17 cellular contexts compared by ENCODE assay signal in genomic region chr11:26028294-26028954, GRCh38.
A peak's percentile ranks its signal among the peaks of the same experiment; 100 is the strongest.
DNase-seq lines count a peak whose midpoint lies in the region; ATAC-seq, FAIRE-seq and TF ChIP-seq lines count a peak whose summit lies in the region.
"Had no signal": no experiment of that assay in that cellular context is flagged by ENCODE, and none has a peak within 500 bp of the region (broad histone marks: within the 10 kb centered on the region; RNA-seq: fewer than 3 reads in every experiment).

No MANE protein-coding gene starts in this region.

- no peak overlapping the region for H3K9ac ChIP-seq in MM.1S (ENCODE audit: low read length)

- H3K4me2 ChIP-seq in MM.1S (ENCODE audit: low read depth, low read length): no peak overlapping the region

- no peaks in the 10 kb centered on the region for H3K36me3 ChIP-seq in MM.1S (replicated peaks; ENCODE audit: insufficient read depth, low read length)
- H3K36me3 ChIP-seq in stomach: no peaks in the 10 kb centered on the region

- H3K4me1 ChIP-seq in MM.1S (ENCODE audit: low read length) (0 out of 2 replicates have a peak, but pooled peaks cover 11% of the 10 kb centered on the region), stomach (no peaks in the 10 kb centered on the region)
- H3K4me1 ChIP-seq: testis had no signal

- H3K27ac ChIP-seq in MM.1S (ENCODE audit: low read length) (no peak overlapping the region), stomach (no peak overlapping the region)
- H3K27ac ChIP-seq: testis had no signal

- no peaks in the 10 kb centered on the region for H3F3A ChIP-seq in MM.1S (ENCODE audit: insufficient read depth, low read length)

- in situ Hi-C loops in Caki2 (cut with HindIII; ENCODE audit: low pct_unique_long_range_greater_than_20kb, low sequenced_read_pairs): no loop called here

- H3K9me3 ChIP-seq in MM.1S (replicated peaks; ENCODE audit: insufficient read depth, low read length) (no peaks in the 10 kb centered on the region), stomach (no peaks in the 10 kb centered on the region)
- H3K9me3 ChIP-seq: testis had no signal

- no peaks in the 10 kb centered on the region for H4K20me1 ChIP-seq in MM.1S (ENCODE audit: insufficient read depth, low read length)

- peak overlapping the region; percentile 49; the same call in 1 of the 2 replicates for H2AFZ ChIP-seq in MM.1S (ENCODE audit: low read length)

- H3K4me3 ChIP-seq in MM.1S (ENCODE audit: low read length) (no peak overlapping the region), fibroblast of pulmonary artery (replicated peaks; ENCODE audit: low read depth, low read length) (no peak overlapping the region), stomach (no peak overlapping the region)
- H3K4me3 ChIP-seq: testis had no signal

- H3K79me2 ChIP-seq in MM.1S (ENCODE audit: low read length): no peaks in the 10 kb centered on the region

- 55 to 72% (median 59%) methylated on average over 3 of the region's 3 CpGs for WGBS in stomach, 5 donors

- DNase-seq in Caki2 (ENCODE audit: low read depth): peak; percentile 62
- DNase-seq in MM.1S: no peak
- peak; percentile 45 for DNase-seq in fibroblast of pulmonary artery (ENCODE audit: low read depth)
- DNase-seq in activated effector memory CD4-positive, alpha-beta T cell treated with anti-CD3 and anti-CD28 coated beads, Interleukin-2, amount 50 U/mL, for 16 hours: no peak
- no peak for DNase-seq in COLO829 (ENCODE audit: low spot score)
- DNase-seq in stomach: no peak
- no peak for DNase-seq in H54 (ENCODE audit: insufficient read length, low spot score)
- DNase-seq: activated naive CD4-positive, alpha-beta T cell treated with anti-CD3 and anti-CD28 coated beads, Interleukin-2, amount 50 U/mL, for 16 hours; effector memory CD4-positive, alpha-beta T cell; NCI-H1694; RPMI8226; stimulated activated CD4-positive, alpha-beta T cell treated with anti-CD3 and anti-CD28 coated beads, Interleukin-4, amount 100 ng/mL, for 24 hours; testis had no signal

- TF ChIP-seq CTCF in MM.1S (IDR thresholded peaks at IDR 0.05; ENCODE audit: low read length) (no peak), fibroblast of pulmonary artery (IDR thresholded peaks at IDR 0.05; ENCODE audit: low read length, missing control alignments) (no peak), stomach (IDR thresholded peaks at IDR 0.05) (no peak)

- TF ChIP-seq POLR2A in stomach (IDR thresholded peaks at IDR 0.05) (no peak), H54 (IDR thresholded peaks at IDR 0.05; ENCODE audit: low read depth, low read length) (no peak)

- intact Hi-C loops in stomach (cut with DNase I; ENCODE audit: low total_unique reads): no loop called here

- no peak for FAIRE-seq in H54 (lab: Jason Lieb, UNC)
- FAIRE-seq: D721Med, islet of Langerhans had no signal

- no peaks in the 10 kb centered on the region for H3K9me2 ChIP-seq in MM.1S (replicated peaks; ENCODE audit: insufficient read depth, low read length)

- TF ChIP-seq EP300 in stomach (IDR thresholded peaks at IDR 0.05): no peak

- peak; percentile 47 for ATAC-seq in GM21447 (IDR thresholded peaks at IDR 0.05; ENCODE audit: unreplicated experiment)
- ATAC-seq: activated CD4-positive, CD25-positive, alpha-beta regulatory T cell treated with anti-CD3 and anti-CD28 coated beads, Interleukin-2, amount 50 U/mL, for 24 hours had no signal

- H3K27me3 ChIP-seq in MM.1S (replicated peaks; ENCODE audit: insufficient read depth, low read length) (no peaks in the 10 kb centered on the region), stomach (no peaks in the 10 kb centered on the region)
- H3K27me3 ChIP-seq: testis had no signal

Comparison
In these comparisons a context has a peak if more than half of its experiments do, and no peak if none do; other contexts are left out.
1. DNase-seq: peak in Caki2 (single experiment) and fibroblast of pulmonary artery (single experiment); none in MM.1S (single experiment), activated effector memory CD4-positive, alpha-beta T cell treated with anti-CD3 and anti-CD28 coated beads, Interleukin-2, amount 50 U/mL, for 16 hours (single experiment), COLO829 (single experiment), stomach (single experiment) and H54 (single experiment).